ENCODE assay signal across 36 cellular contexts in the genomic region with DNA sequence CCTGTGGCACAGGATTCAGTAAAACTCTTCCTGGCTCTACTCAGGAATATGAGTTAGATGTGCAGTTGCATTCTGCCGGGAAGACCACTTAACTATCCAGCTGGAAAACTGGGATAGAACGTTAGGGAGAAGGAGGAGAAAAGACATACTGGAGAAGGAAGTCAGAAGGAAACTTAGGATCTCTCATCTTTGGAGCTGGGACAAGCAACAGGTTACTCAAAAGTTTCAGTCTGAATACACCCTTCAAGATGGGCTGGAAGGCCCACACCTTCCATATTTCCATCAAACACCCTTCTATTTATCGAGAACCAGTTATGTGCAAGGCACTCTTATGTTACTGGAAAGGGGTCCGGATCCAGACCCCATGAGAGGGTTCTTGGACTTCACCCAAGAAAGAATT.
"Had no signal": no experiment of that assay in that cellular context is flagged by ENCODE, and none has a peak within 500 bp of the region (broad histone marks: within the 10 kb centered on the region; RNA-seq: fewer than 3 reads in every experiment).

No MANE protein-coding gene starts in this region.

- H3K4me3 Mint-ChIP-seq: activated B cell treated with CpG ODN at 0.5 μM for 24 hours; activated CD4-positive, alpha-beta memory T cell treated with anti-CD3 and anti-CD28 coated beads for 36 hours; activated CD4-positive, alpha-beta T cell treated with anti-CD3 and anti-CD28 coated beads, Interleukin-2, amount 10 ng/mL, durations not matched to agents 24 days and 14 days; activated CD8-positive, alpha-beta T cell treated with anti-CD3 and anti-CD28 coated beads for 36 hours; activated naive CD4-positive, alpha-beta T cell treated with anti-CD3 and anti-CD28 coated beads, Interleukin-2, amount 10 ng/mL, durations not matched to agents 7 days and 5 days; activated naive CD8-positive, alpha-beta T cell treated with anti-CD3 and anti-CD28 coated beads, Interleukin-2, amount 10 ng/mL, durations not matched to agents 7 days and 5 days; activated naive CD8-positive, alpha-beta T cell treated with anti-CD3 and anti-CD28 coated beads, Interleukin-2, amount 50 U/mL, for 24 hours; activated T-cell treated with anti-CD3 and anti-CD28 coated beads, Interleukin-2, amount 50 U/mL, for 4 hours; activated T-cell treated with anti-CD3 and anti-CD28 coated beads, Interleukin-2, amount 50 U/mL, for 72 hours; activated T-helper 1 cell treated with anti-CD3 and anti-CD28 coated beads, Interleukin-12 subunit alpha, Interleukin-12 subunit beta, Interleukin-2, Interleukin-4 antibody, amounts not matched to agents 30 ng/mL and 10 ng/mL and 1 ng/mL, durations not matched to agents 14 hours and 24 hours and 36 hours; activated T-helper 17 cell treated with anti-CD3 and anti-CD28 coated beads, Interleukin-2, amount 50 U/mL, for 72 hours; brain; central memory CD8-positive, alpha-beta T cell; T-cell; T-helper 17 cell had no signal

- H3K27me3 Mint-ChIP-seq: activated B cell treated with CpG ODN at 0.5 μM for 24 hours; activated CD4-positive, alpha-beta memory T cell treated with anti-CD3 and anti-CD28 coated beads for 36 hours; activated CD4-positive, alpha-beta T cell treated with anti-CD3 and anti-CD28 coated beads, Interleukin-2, amount 10 ng/mL, durations not matched to agents 24 days and 14 days; activated naive CD4-positive, alpha-beta T cell treated with anti-CD3 and anti-CD28 coated beads, Interleukin-2, amount 10 ng/mL, durations not matched to agents 7 days and 5 days; activated naive CD8-positive, alpha-beta T cell treated with anti-CD3 and anti-CD28 coated beads, Interleukin-2, amount 10 ng/mL, durations not matched to agents 7 days and 5 days; activated naive CD8-positive, alpha-beta T cell treated with anti-CD3 and anti-CD28 coated beads, Interleukin-2, amount 50 U/mL, for 24 hours; brain; central memory CD8-positive, alpha-beta T cell had no signal

- H3K36me3 Mint-ChIP-seq: activated CD4-positive, alpha-beta memory T cell treated with anti-CD3 and anti-CD28 coated beads for 36 hours; activated naive CD4-positive, alpha-beta T cell treated with anti-CD3 and anti-CD28 coated beads, Interleukin-2, amount 10 ng/mL, durations not matched to agents 7 days and 5 days; activated naive CD4-positive, alpha-beta T cell treated with anti-CD3 and anti-CD28 coated beads, Interleukin-2, amount 50 U/mL, for 72 hours; activated naive CD8-positive, alpha-beta T cell treated with anti-CD3 and anti-CD28 coated beads, Interleukin-2, amount 10 ng/mL, durations not matched to agents 7 days and 5 days; brain; T-cell had no signal

- H3K27ac Mint-ChIP-seq: activated B cell treated with CpG ODN at 0.5 μM for 24 hours; activated CD4-positive, alpha-beta memory T cell treated with anti-CD3 and anti-CD28 coated beads for 36 hours; activated CD4-positive, alpha-beta T cell treated with anti-CD3 and anti-CD28 coated beads, Interleukin-2, amount 10 ng/mL, durations not matched to agents 24 days and 14 days; activated CD8-positive, alpha-beta T cell treated with anti-CD3 and anti-CD28 coated beads for 36 hours; activated naive CD4-positive, alpha-beta T cell treated with anti-CD3 and anti-CD28 coated beads, Interleukin-2, amount 10 ng/mL, durations not matched to agents 7 days and 5 days; activated naive CD4-positive, alpha-beta T cell treated with anti-CD3 and anti-CD28 coated beads, Interleukin-2, amount 50 U/mL, for 72 hours; activated naive CD8-positive, alpha-beta T cell treated with anti-CD3 and anti-CD28 coated beads, Interleukin-2, amount 10 ng/mL, durations not matched to agents 7 days and 5 days; activated naive CD8-positive, alpha-beta T cell treated with anti-CD3 and anti-CD28 coated beads, Interleukin-2, amount 50 U/mL, for 24 hours; activated T-cell treated with anti-CD3 and anti-CD28 coated beads, Interleukin-2, amount 50 U/mL, for 72 hours; activated T-helper 1 cell treated with anti-CD3 and anti-CD28 coated beads, Interleukin-12 subunit alpha, Interleukin-12 subunit beta, Interleukin-2, Interleukin-4 antibody, amounts not matched to agents 30 ng/mL and 10 ng/mL and 1 ng/mL, durations not matched to agents 14 hours and 24 hours and 36 hours; activated T-helper 17 cell treated with anti-CD3 and anti-CD28 coated beads, Interleukin-2, amount 50 U/mL, for 72 hours; brain; T-cell; T-helper 17 cell had no signal

- H3K27me3 ChIP-seq: ascending aorta, cardiac muscle cell had no signal

- H3K36me3 ChIP-seq: ascending aorta, cardiac muscle cell had no signal

- ATAC-seq: activated CD8-positive, alpha-beta T cell treated with anti-CD3 and anti-CD28 coated beads for 36 hours; activated naive CD4-positive, alpha-beta T cell treated with anti-CD3 and anti-CD28 coated beads, Interleukin-2, amount 50 U/mL, for 72 hours; activated naive CD8-positive, alpha-beta T cell treated with anti-CD3 and anti-CD28 coated beads, Interleukin-2, amount 50 U/mL, for 24 hours; activated T-cell treated with anti-CD3 and anti-CD28 coated beads, Interleukin-2, amount 50 U/mL, for 4 hours; activated T-cell treated with anti-CD3 and anti-CD28 coated beads, Interleukin-2, amount 50 U/mL, for 72 hours; activated T-helper 17 cell treated with anti-CD3 and anti-CD28 coated beads, Interleukin-2, amount 50 U/mL, for 72 hours; T-cell; T-helper 17 cell had no signal

- H3K4me1 ChIP-seq: ascending aorta had no signal

- FAIRE-seq: bronchial epithelial cell, TTC549 had no signal

- H3K4me3 ChIP-seq: ascending aorta, cardiac muscle cell had no signal

- H3K9me3 Mint-ChIP-seq: activated CD4-positive, alpha-beta memory T cell treated with anti-CD3 and anti-CD28 coated beads for 36 hours; activated CD4-positive, alpha-beta T cell treated with anti-CD3 and anti-CD28 coated beads, Interleukin-2, amount 10 ng/mL, durations not matched to agents 24 days and 14 days; activated CD8-positive, alpha-beta T cell treated with anti-CD3 and anti-CD28 coated beads for 36 hours; activated naive CD4-positive, alpha-beta T cell treated with anti-CD3 and anti-CD28 coated beads, Interleukin-2, amount 10 ng/mL, durations not matched to agents 7 days and 5 days; activated naive CD4-positive, alpha-beta T cell treated with anti-CD3 and anti-CD28 coated beads, Interleukin-2, amount 50 U/mL, for 72 hours; activated naive CD8-positive, alpha-beta T cell treated with anti-CD3 and anti-CD28 coated beads, Interleukin-2, amount 10 ng/mL, durations not matched to agents 7 days and 5 days; activated naive CD8-positive, alpha-beta T cell treated with anti-CD3 and anti-CD28 coated beads, Interleukin-2, amount 50 U/mL, for 24 hours; activated T-cell treated with anti-CD3 and anti-CD28 coated beads, Interleukin-2, amount 50 U/mL, for 4 hours; activated T-helper 1 cell treated with anti-CD3 and anti-CD28 coated beads, Interleukin-12 subunit alpha, Interleukin-12 subunit beta, Interleukin-2, Interleukin-4 antibody, amounts not matched to agents 30 ng/mL and 10 ng/mL and 1 ng/mL, durations not matched to agents 14 hours and 24 hours and 36 hours; activated T-helper 17 cell treated with anti-CD3 and anti-CD28 coated beads, Interleukin-2, amount 50 U/mL, for 72 hours; central memory CD8-positive, alpha-beta T cell; T-cell had no signal

- H3K9me3 ChIP-seq: ascending aorta had no signal

- H3K27ac ChIP-seq: ascending aorta, cardiac muscle cell, VCaP had no signal

- DNase-seq: activated B cell treated with CpG ODN at 0.5 μM for 24 hours; activated CD4-positive, alpha-beta memory T cell treated with anti-CD3 and anti-CD28 coated beads for 36 hours; activated CD4-positive, alpha-beta T cell treated with anti-CD3 and anti-CD28 coated beads for 4 hours; activated CD4-positive, alpha-beta T cell treated with anti-CD3 and anti-CD28 coated beads, Interleukin-2, amount 10 ng/mL, durations not matched to agents 24 days and 14 days; activated CD4-positive, alpha-beta T cell treated with anti-CD3 and anti-CD28 coated beads, Interleukin-2, amount 50 U/mL, for 1 hour; activated CD4-positive, alpha-beta T cell treated with anti-CD3 and anti-CD28 coated beads, Interleukin-2, amount 50 U/mL, for 4 hours; activated CD4-positive, CD25-positive, alpha-beta regulatory T cell treated with anti-CD3 and anti-CD28 coated beads, Interleukin-2, amount 50 U/mL, for 72 hours; activated CD8-positive, alpha-beta memory T cell treated with anti-CD3 and anti-CD28 coated beads, Interleukin-2, amount 50 U/mL, for 4 hours; activated CD8-positive, alpha-beta T cell treated with anti-CD3 and anti-CD28 coated beads for 36 hours; activated effector memory CD4-positive, alpha-beta T cell treated with anti-CD3 and anti-CD28 coated beads, Interleukin-2, amount 50 U/mL, for 16 hours; activated gamma-delta T cell treated with Interleukin-2 at 50 U/mL for 16 hours; activated naive CD4-positive, alpha-beta T cell treated with anti-CD3 and anti-CD28 coated beads, Interleukin-2, amount 10 ng/mL, durations not matched to agents 7 days and 5 days; activated naive CD4-positive, alpha-beta T cell treated with Interleukin-2 at 50 U/mL for 16 hours; activated naive CD8-positive, alpha-beta T cell treated with anti-CD3 and anti-CD28 coated beads, Interleukin-2, amount 10 ng/mL, durations not matched to agents 7 days and 5 days; activated naive CD8-positive, alpha-beta T cell treated with anti-CD3 and anti-CD28 coated beads, Interleukin-2, amount 50 U/mL, for 24 hours; activated T-cell treated with anti-CD3 and anti-CD28 coated beads for 4 hours; activated T-cell treated with anti-CD3 and anti-CD28 coated beads, Interleukin-2, amount 50 U/mL, for 1 hour; activated T-cell treated with anti-CD3 and anti-CD28 coated beads, Interleukin-2, amount 50 U/mL, for 4 hours; activated T-cell treated with anti-CD3 and anti-CD28 coated beads, Interleukin-2, amount 50 U/mL, for 72 hours; amygdala; anterior cingulate cortex; caudate nucleus; cerebellar nuclear complex; T-cell; T-helper 17 cell; T1000 had no signal

- H3K4me1 Mint-ChIP-seq: activated CD4-positive, alpha-beta T cell treated with anti-CD3 and anti-CD28 coated beads, Interleukin-2, amount 10 ng/mL, durations not matched to agents 24 days and 14 days; activated naive CD4-positive, alpha-beta T cell treated with anti-CD3 and anti-CD28 coated beads, Interleukin-2, amount 10 ng/mL, durations not matched to agents 7 days and 5 days; activated T-helper 17 cell treated with anti-CD3 and anti-CD28 coated beads, Interleukin-2, amount 50 U/mL, for 72 hours; central memory CD8-positive, alpha-beta T cell had no signal
